In genomic region chr6:32940656-32941411, GRCh38 we compare ENCODE assay signal across 8 cellular contexts. TPM values are rescaled to one million over a fixed set of nuclear protein-coding genes. Genes with fewer than 3 reads are reported as not detected.
DNase-seq lines count a peak whose midpoint lies in the region; ATAC-seq and TF ChIP-seq lines count a peak whose summit lies in the region.

Gene HLA-DMB, minus strand, starts transcription at chr6:32941028. Its CDS starts 221 bp downstream, at chr6:32940807.

- peaks cover 18 to 63% (median 52%) of the 10 kb centered on the region in 4 donors for H3K4me1 Mint-ChIP-seq in CD4-positive, CD25-positive, alpha-beta regulatory T cell
- peaks cover 5% of the 10 kb centered on the region for H3K4me1 Mint-ChIP-seq in type B pancreatic cell (ENCODE audit: unreplicated experiment)

- no peaks in the 10 kb centered on the region for H3K27me3 ChIP-seq in CD4-positive, CD25-positive, alpha-beta regulatory T cell (ENCODE audit: control insufficient read depth, insufficient read depth, low read length)
- peaks cover 0 to 4% (median 0%) of the 10 kb centered on the region in 4 donors for H3K27me3 ChIP-seq in esophagus muscularis mucosa

- H3K9me3 ChIP-seq in CD4-positive, CD25-positive, alpha-beta regulatory T cell (ENCODE audit: control insufficient read depth in 2 of 2, low read length in 2 of 2), result no peaks in the 10 kb centered on the region
- no peaks in the 10 kb centered on the region for H3K9me3 ChIP-seq in esophagus muscularis mucosa
- no peaks in the 10 kb centered on the region for H3K9me3 ChIP-seq in mucosa of descending colon

- peak; percentile 80 to 83 for ATAC-seq in CD4-positive, CD25-positive, alpha-beta regulatory T cell (ENCODE audit: low read depth in 2 of 2)
- peak; percentile 44 for ATAC-seq in GM18867 (IDR thresholded peaks at IDR 0.05; ENCODE audit: unreplicated experiment)
- ATAC-seq in HG03025 (IDR thresholded peaks at IDR 0.05; ENCODE audit: low FRiP score, unreplicated experiment), result peak; percentile 50
- ATAC-seq in mucosa of descending colon, result peak; percentile 90

- H3K4me3 ChIP-seq in CD4-positive, CD25-positive, alpha-beta regulatory T cell (ENCODE audit: low read depth, low read length), result peak within 1 kb of the TSS; percentile 92
- peak within 1 kb of the TSS; percentile 43 to 55 (median 48) for H3K4me3 ChIP-seq in esophagus muscularis mucosa
- H3K4me3 ChIP-seq in mucosa of descending colon, result no peak within 1 kb of the TSS

- no peak for TF ChIP-seq EP300 in esophagus muscularis mucosa (IDR thresholded peaks at IDR 0.05)

- TF ChIP-seq POLR2A in esophagus muscularis mucosa (IDR thresholded peaks at IDR 0.05; ENCODE audit: low read depth), result no peak

- DNase-seq in CD4-positive, CD25-positive, alpha-beta regulatory T cell, result peak; percentile 59 to 89 (median 75)
- DNase-seq in NCI-H69 (lab: John Stamatoyannopoulos, UW) (peak; percentile 30), activated T-cell treated with anti-CD3 and anti-CD28 coated beads for 24 hours (ENCODE audit: low read depth) (peak; percentile 26), esophagus muscularis mucosa (ENCODE audit: extremely low spot score) (no peak), mucosa of descending colon (peak in 1 of 3 donors; percentile 80), type B pancreatic cell (ENCODE audit: extremely low spot score, unreplicated experiment) (no peak)

- H3K27ac ChIP-seq in CD4-positive, CD25-positive, alpha-beta regulatory T cell (ENCODE audit: insufficient read depth, low read length, poor library complexity, severe bottlenecking), result peak within 1 kb of the TSS; percentile 89
- peak within 1 kb of the TSS; percentile 59 to 75 (median 63) for H3K27ac ChIP-seq in esophagus muscularis mucosa (replicated peaks in 1 of 4)

- TF ChIP-seq CTCF in esophagus muscularis mucosa (IDR thresholded peaks at IDR 0.05) (no peak), mucosa of descending colon (IDR thresholded peaks at IDR 0.05) (no peak), type B pancreatic cell (conservative IDR thresholded peaks at IDR 0.05) (no peak)

- peaks cover 15% of the 10 kb centered on the region for H3K36me3 Mint-ChIP-seq in CD4-positive, CD25-positive, alpha-beta regulatory T cell
- no peaks in the 10 kb centered on the region for H3K36me3 Mint-ChIP-seq in type B pancreatic cell

- no peaks in the 10 kb centered on the region for H3K36me3 ChIP-seq in CD4-positive, CD25-positive, alpha-beta regulatory T cell (ENCODE audit: control insufficient read depth, insufficient read depth, low read length)
- peaks cover 0 to 11% (median 0%) of the 10 kb centered on the region in 4 donors for H3K36me3 ChIP-seq in esophagus muscularis mucosa
- no peaks in the 10 kb centered on the region for H3K36me3 ChIP-seq in mucosa of descending colon (ENCODE audit: low read depth)

- peaks cover 60% of the 10 kb centered on the region for H3K4me1 ChIP-seq in CD4-positive, CD25-positive, alpha-beta regulatory T cell (ENCODE audit: control insufficient read depth, insufficient read depth, low read length, poor library complexity, severe bottlenecking)
- H3K4me1 ChIP-seq in esophagus muscularis mucosa (peaks cover 0 to 15% (median 11%) of the 10 kb centered on the region in 4 donors), mucosa of descending colon (ENCODE audit: low read depth) (peaks cover 19% of the 10 kb centered on the region)

- 33% methylated on average over 10 of the region's 10 CpGs for WGBS in esophagus muscularis mucosa

- peak within 1 kb of the TSS; percentile 86 to 94 (median 94) for H3K4me3 Mint-ChIP-seq in CD4-positive, CD25-positive, alpha-beta regulatory T cell
- peak within 1 kb of the TSS; percentile 81 for H3K4me3 Mint-ChIP-seq in type B pancreatic cell

- peak within 1 kb of the TSS; percentile 92 to 96 (median 95) for H3K27ac Mint-ChIP-seq in CD4-positive, CD25-positive, alpha-beta regulatory T cell
- peak within 1 kb of the TSS; percentile 48 for H3K27ac Mint-ChIP-seq in type B pancreatic cell

- no peaks in the 10 kb centered on the region for H3K27me3 Mint-ChIP-seq in CD4-positive, CD25-positive, alpha-beta regulatory T cell
- peaks cover 45% of the 10 kb centered on the region for H3K27me3 Mint-ChIP-seq in type B pancreatic cell

- intact Hi-C loops in esophagus muscularis mucosa (cut with DNase I) (no loop called here), mucosa of descending colon (cut with DNase I, micrococcal nuclease) (loop anchor here in 1 of 2 donors (10.0 kb wide), 1 partner anchor 56 kb away; no protein-coding TSS in a partner anchor)

- H3K9me3 Mint-ChIP-seq in CD4-positive, CD25-positive, alpha-beta regulatory T cell, result no peaks in the 10 kb centered on the region
- no peaks in the 10 kb centered on the region for H3K9me3 Mint-ChIP-seq in type B pancreatic cell

RNA-seq across cellular contexts. Expression of gene HLA-DMB, which starts in this region (rescaled TPM):
- total RNA-seq in CD4-positive, CD25-positive, alpha-beta regulatory T cell, result 17.6 TPM
- 10 to 100 TPM; 12.8 to 44.2 (median 32.4) TPM for polyA plus RNA-seq in CD4-positive, CD25-positive, alpha-beta regulatory T cell
- total RNA-seq in esophagus muscularis mucosa, result 10 to 100 TPM in 2 of 4 donors, 1 to 10 TPM in 2; 8.0 to 17.2 (median 11.0) TPM
- 10 to 100 TPM; 10.8 to 27.1 (median 22.8) TPM for total RNA-seq in mucosa of descending colon
- total RNA-seq in type B pancreatic cell (ENCODE audit: low replicate concordance), result 0.43 and 0.80 TPM in 2 replicates

Comparison
In these comparisons a context has a peak if more than half of its experiments do, and no peak if none do; other contexts are left out.
1. DNase-seq: peak in CD4-positive, CD25-positive, alpha-beta regulatory T cell (3 of 3), NCI-H69 (single experiment) and activated T-cell treated with anti-CD3 and anti-CD28 coated beads for 24 hours (single experiment); none in esophagus muscularis mucosa (single experiment) and type B pancreatic cell (single experiment).
2. Peak in every context shown above with its lines, with median percentiles within 50 percentile points of each other: ATAC-seq.